In the genomic region with DNA sequence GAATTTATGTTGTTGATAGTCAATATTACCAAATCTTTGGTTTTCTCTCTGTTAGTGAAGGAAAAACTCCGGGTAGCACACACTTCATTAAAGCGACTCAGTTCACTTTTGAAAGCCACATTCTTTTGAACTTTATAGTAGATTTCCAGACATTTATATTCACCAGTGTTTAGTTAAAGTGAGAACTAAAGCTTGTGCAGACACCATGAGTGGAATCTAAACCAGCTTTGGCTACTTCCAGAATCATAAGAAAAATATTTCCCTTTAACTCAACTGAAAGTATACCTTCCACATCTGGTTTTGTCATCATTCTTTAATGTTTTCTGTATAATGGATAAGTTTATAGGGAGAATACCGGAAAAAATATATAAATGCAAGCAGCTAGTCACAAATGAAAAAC, we compare ENCODE assay signal across 3 cellular contexts.
"Had no signal": no experiment of that assay in that cellular context is flagged by ENCODE, and none has a peak within 500 bp of the region (broad histone marks: within the 10 kb centered on the region; RNA-seq: fewer than 3 reads in every experiment).

No MANE protein-coding gene starts in this region.

- ATAC-seq: GM12878 had no signal

- DNase-seq: GDM1, GF-D8 had no signal

- H3K4me3 ChIP-seq: GM12878 had no signal
